Comparison of ENCODE assay signal across 8 cellular contexts in the genomic region with DNA sequence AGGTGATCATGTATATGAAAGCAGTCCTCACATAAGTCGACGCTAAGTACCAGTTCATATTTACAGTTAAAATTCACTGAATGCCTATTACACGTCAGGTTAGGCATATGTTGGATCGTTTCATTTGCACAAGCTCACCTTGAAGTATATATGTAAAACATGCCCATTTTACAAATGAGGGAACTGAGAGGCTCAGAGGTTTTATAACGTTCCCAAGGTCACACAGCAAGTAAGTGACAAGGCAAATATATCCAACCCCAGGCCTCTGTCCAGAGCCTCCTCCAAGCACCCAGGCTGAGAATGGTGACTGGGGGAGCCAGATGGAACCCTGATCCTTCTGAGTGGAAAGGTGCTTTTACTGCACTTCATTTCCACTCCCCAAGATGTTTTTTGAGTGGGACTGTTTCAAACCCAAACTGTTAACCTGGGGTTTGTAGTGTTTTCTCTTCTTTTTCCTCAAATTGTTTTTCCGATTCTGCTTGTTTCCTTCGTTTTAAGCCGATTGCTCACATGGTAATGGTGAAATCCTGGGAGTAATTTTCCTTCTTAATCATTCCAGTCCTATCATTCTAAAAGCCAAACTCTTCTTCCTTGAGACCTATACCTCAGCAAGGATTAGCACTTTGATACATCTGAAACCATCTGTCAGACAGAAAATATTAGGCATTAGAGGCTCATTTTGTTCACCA. TPM values are rescaled to one million over a fixed set of nuclear protein-coding genes. Genes with fewer than 3 reads are reported as not detected.
A peak's percentile ranks its signal among the peaks of the same experiment; 100 is the strongest.
DNase-seq lines count a peak whose midpoint lies in the region; ATAC-seq and TF ChIP-seq lines count a peak whose summit lies in the region.

No MANE protein-coding gene starts in this region.

- H3K27me3 ChIP-seq in KMS-11 (ENCODE audit: insufficient read depth, low read depth), result peaks cover 3% of the 10 kb centered on the region; the same call in 1 of the 2 replicates

- H3K36me3 Mint-ChIP-seq in natural killer cell, result no peaks in the 10 kb centered on the region

- DNase-seq in cerebellar cortex (ENCODE audit: low spot score) (peak; percentile 48), natural killer cell (no peak), SW 1271 (lab: John Stamatoyannopoulos, UW) (no peak), SW480 (ENCODE audit: low spot score) (no peak), GM13976 (ENCODE audit: low spot score) (no peak)

- H3K4me3 ChIP-seq in GM12875 (ENCODE audit: low read depth, low read length) (peak overlapping the region; percentile 73), KMS-11 (IDR thresholded peaks at IDR 0.05; ENCODE audit: insufficient read depth, low read depth, low read length) (no peak overlapping the region)

- H3K27me3 Mint-ChIP-seq in natural killer cell (ENCODE audit: low read depth in 2 of 2), result peaks cover 0 to 2% of the 10 kb centered on the region in 2 donors

- H3K4me3 Mint-ChIP-seq in natural killer cell, result peak overlapping the region; percentile 97

- peak overlapping the region; percentile 76 for H3K9ac ChIP-seq in KMS-11

- H3K36me3 ChIP-seq in KMS-11 (ENCODE audit: insufficient read depth), result no peaks in the 10 kb centered on the region

- H2AFZ ChIP-seq in KMS-11 (ENCODE audit: low read depth), result peak overlapping the region; percentile 87

- intact Hi-C loops in natural killer cell (cut with micrococcal nuclease), result loop anchor here (10.0 kb wide), 1 partner anchor 410 kb away; the partner anchor contains the start of gene RBPJ

- no peaks in the 10 kb centered on the region for H3K9me3 Mint-ChIP-seq in natural killer cell

- no peak for TF ChIP-seq CTCF in GM12875 (IDR thresholded peaks at IDR 0.05; ENCODE audit: borderline replicate concordance, insufficient read depth, low read depth, low read length)
- no peak for TF ChIP-seq CTCF in KMS-11 (conservative IDR thresholded peaks at IDR 0.05; ENCODE audit: low read depth, low read length)
- no peak for TF ChIP-seq CTCF in natural killer cell (IDR thresholded peaks at IDR 0.05)
- TF ChIP-seq CTCF in GM13976 (IDR thresholded peaks at IDR 0.05; ENCODE audit: borderline replicate concordance, control extremely low read depth, extremely low read depth, insufficient read depth, missing control alignments), result no peak

- ATAC-seq in natural killer cell (no peak), GM21825 (IDR thresholded peaks at IDR 0.05; ENCODE audit: unreplicated experiment) (no peak)

- peak overlapping the region; percentile 34; the same call in 1 of the 2 replicates for H3K4me2 ChIP-seq in KMS-11

- H3K27ac Mint-ChIP-seq in natural killer cell, result peak overlapping the region; percentile 95 to 99

- no peaks in the 10 kb centered on the region for H4K20me1 ChIP-seq in KMS-11 (ENCODE audit: insufficient read depth)

- H3K4me1 Mint-ChIP-seq in natural killer cell, result peaks cover 16 to 24% of the 10 kb centered on the region in 2 donors

- no peaks in the 10 kb centered on the region for H3K4me1 ChIP-seq in KMS-11 (ENCODE audit: low read depth, poor library complexity, severe bottlenecking)

- H3K79me2 ChIP-seq in KMS-11 (ENCODE audit: insufficient read depth, low read depth), result no peaks in the 10 kb centered on the region

- in situ Hi-C loops in GM13976 (cut with MboI; ENCODE audit: low sequenced_read_pairs, unreplicated experiment), result no loop called here

- peak overlapping the region; percentile 48 for H3K27ac ChIP-seq in KMS-11

RNA-seq across cellular contexts. Expression of gene SMIM20, which starts 0.8 kb away (rescaled TPM):
- total RNA-seq in natural killer cell, result 10 to 100 TPM; 10.3 to 11.5 (median 10.3) TPM

RNA-seq across cellular contexts. Expression of gene SEL1L3, which starts 52.0 kb away (rescaled TPM):
- 10 to 100 TPM; 45.4 to 61.0 (median 45.7) TPM for total RNA-seq in natural killer cell
